ENCODE assay signal across 1 cellular context in the genomic region with DNA sequence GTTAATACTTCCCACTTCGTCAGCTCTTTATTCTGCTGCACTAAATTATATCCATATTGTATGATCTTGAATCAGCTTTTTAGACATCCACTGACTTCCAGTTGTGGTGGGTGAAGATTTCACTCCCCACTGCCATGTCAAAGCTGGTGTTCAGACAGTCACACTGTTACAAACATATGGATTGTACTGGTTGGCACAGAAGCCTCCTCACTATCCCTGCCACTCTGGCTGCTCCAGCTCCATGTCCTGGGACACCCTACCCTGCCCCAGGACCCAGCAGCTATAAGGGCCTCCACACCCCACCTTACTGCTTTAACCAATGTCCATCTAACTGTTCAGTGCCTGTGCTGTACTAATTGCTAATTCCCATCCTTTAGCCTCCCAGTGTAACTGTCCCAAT.
TF ChIP-seq lines count a peak whose summit lies in the region.

No MANE protein-coding gene starts in this region.

TF ChIP-seq in K562, 482 proteins besides CTCF, POLR2A, EP300 and RAD21:
- TF ChIP-seq, protein P1, sequence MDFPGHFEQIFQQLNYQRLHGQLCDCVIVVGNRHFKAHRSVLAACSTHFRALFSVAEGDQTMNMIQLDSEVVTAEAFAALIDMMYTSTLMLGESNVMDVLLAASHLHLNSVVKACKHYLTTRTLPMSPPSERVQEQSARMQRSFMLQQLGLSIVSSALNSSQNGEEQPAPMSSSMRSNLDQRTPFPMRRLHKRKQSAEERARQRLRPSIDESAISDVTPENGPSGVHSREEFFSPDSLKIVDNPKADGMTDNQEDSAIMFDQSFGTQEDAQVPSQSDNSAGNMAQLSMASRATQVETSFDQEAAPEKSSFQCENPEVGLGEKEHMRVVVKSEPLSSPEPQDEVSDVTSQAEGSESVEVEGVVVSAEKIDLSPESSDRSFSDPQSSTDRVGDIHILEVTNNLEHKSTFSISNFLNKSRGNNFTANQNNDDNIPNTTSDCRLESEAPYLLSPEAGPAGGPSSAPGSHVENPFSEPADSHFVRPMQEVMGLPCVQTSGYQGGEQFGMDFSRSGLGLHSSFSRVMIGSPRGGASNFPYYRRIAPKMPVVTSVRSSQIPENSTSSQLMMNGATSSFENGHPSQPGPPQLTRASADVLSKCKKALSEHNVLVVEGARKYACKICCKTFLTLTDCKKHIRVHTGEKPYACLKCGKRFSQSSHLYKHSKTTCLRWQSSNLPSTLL (IDR thresholded peaks at IDR 0.05), result no peak
- TF ChIP-seq SOX6 (IDR thresholded peaks at IDR 0.05), result no peak
- no peak for TF ChIP-seq ZNF436 (CRISPR knock-in tag; IDR thresholded peaks at IDR 0.05)
- TF ChIP-seq SP2 (IDR thresholded peaks at IDR 0.05; ENCODE audit: extremely low read depth, low read depth, low read length, poor library complexity, severe bottlenecking), result no peak
- TF ChIP-seq ZC3H11A (IDR thresholded peaks at IDR 0.05; ENCODE audit: low read depth, low read length), result no peak
- TF ChIP-seq, protein P2, sequence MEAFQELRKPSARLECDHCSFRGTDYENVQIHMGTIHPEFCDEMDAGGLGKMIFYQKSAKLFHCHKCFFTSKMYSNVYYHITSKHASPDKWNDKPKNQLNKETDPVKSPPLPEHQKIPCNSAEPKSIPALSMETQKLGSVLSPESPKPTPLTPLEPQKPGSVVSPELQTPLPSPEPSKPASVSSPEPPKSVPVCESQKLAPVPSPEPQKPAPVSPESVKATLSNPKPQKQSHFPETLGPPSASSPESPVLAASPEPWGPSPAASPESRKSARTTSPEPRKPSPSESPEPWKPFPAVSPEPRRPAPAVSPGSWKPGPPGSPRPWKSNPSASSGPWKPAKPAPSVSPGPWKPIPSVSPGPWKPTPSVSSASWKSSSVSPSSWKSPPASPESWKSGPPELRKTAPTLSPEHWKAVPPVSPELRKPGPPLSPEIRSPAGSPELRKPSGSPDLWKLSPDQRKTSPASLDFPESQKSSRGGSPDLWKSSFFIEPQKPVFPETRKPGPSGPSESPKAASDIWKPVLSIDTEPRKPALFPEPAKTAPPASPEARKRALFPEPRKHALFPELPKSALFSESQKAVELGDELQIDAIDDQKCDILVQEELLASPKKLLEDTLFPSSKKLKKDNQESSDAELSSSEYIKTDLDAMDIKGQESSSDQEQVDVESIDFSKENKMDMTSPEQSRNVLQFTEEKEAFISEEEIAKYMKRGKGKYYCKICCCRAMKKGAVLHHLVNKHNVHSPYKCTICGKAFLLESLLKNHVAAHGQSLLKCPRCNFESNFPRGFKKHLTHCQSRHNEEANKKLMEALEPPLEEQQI (IDR thresholded peaks at IDR 0.05), result no peak
- no peak for TF ChIP-seq ESRRA (IDR thresholded peaks at IDR 0.05; ENCODE audit: borderline replicate concordance, low read depth)
- no peak for TF ChIP-seq ZBTB17 (CRISPR knock-in tag; IDR thresholded peaks at IDR 0.05)
- no peak for TF ChIP-seq NR2C2 (CRISPR knock-in tag; IDR thresholded peaks at IDR 0.05)
- TF ChIP-seq NR2C2 (tag; IDR thresholded peaks at IDR 0.05), result no peak
- no peak for TF ChIP-seq ZFP1 (CRISPR knock-in tag; IDR thresholded peaks at IDR 0.05)
- no peak for TF ChIP-seq ATF7 (IDR thresholded peaks at IDR 0.05)
- no peak for TF ChIP-seq NFIX (CRISPR knock-in tag; IDR thresholded peaks at IDR 0.05; ENCODE audit: low read depth)
- TF ChIP-seq MBD2 (IDR thresholded peaks at IDR 0.05; ENCODE audit: borderline replicate concordance, low read depth), result no peak
- no peak for TF ChIP-seq MTF1 (CRISPR knock-in tag; IDR thresholded peaks at IDR 0.05; ENCODE audit: borderline replicate concordance)
- no peak for TF ChIP-seq SMAD4 (CRISPR knock-in tag; conservative IDR thresholded peaks at IDR 0.05)
